ENCODE assay signal across 1 cellular context in genomic region chr6:169701953-169702639, GRCh38.
A peak's percentile ranks its signal among the peaks of the same experiment; 100 is the strongest.
TF ChIP-seq lines count a peak whose summit lies in the region.

C6orf120 (plus strand) TSS chr6:169702126; CDS start chr6:169702460, 334 bp downstream.
WDR27 (minus strand) TSS chr6:169702029; CDS start chr6:169689005, 13,024 bp downstream.

TF ChIP-seq in HepG2, 621 proteins besides CTCF, POLR2A, EP300 and RAD21 (continued from another document and continues in another):
- TF ChIP-seq FOXP4 (CRISPR knock-in tag; IDR thresholded peaks at IDR 0.05): 0 out of 2 replicates have a peak, but pooled peaks have one; percentile 32
- peak; percentile 96 for TF ChIP-seq POGK (CRISPR knock-in tag; conservative IDR thresholded peaks at IDR 0.05)
- peak; percentile 90 for TF ChIP-seq ZNF704 (CRISPR knock-in tag; IDR thresholded peaks at IDR 0.05; ENCODE audit: borderline replicate concordance)
- no peak; the same call in 1 of the 2 replicates for TF ChIP-seq ZHX1 (CRISPR knock-in tag; IDR thresholded peaks at IDR 0.05; ENCODE audit: low read depth)
- TF ChIP-seq SMAD9 (CRISPR knock-in tag; IDR thresholded peaks at IDR 0.05): no peak
- TF ChIP-seq ELF1 (CRISPR knock-in tag; IDR thresholded peaks at IDR 0.05): peak; percentile 90
- TF ChIP-seq ZIK1 (CRISPR knock-in tag; IDR thresholded peaks at IDR 0.05; ENCODE audit: borderline replicate concordance, low read depth): peak; percentile 80; the same call in 1 of the 2 replicates
- TF ChIP-seq ELF3 (CRISPR knock-in tag; IDR thresholded peaks at IDR 0.05): peak; percentile 65; the same call in 1 of the 2 replicates
- no peak; the same call in 1 of the 2 replicates for TF ChIP-seq ZNF746 (CRISPR knock-in tag; IDR thresholded peaks at IDR 0.05)
- peak; percentile 95 for TF ChIP-seq POLR2G (IDR thresholded peaks at IDR 0.05; ENCODE audit: low read depth, low read length)
- TF ChIP-seq ZNF18 (CRISPR knock-in tag; IDR thresholded peaks at IDR 0.05; ENCODE audit: insufficient replicate concordance): peak; percentile 69
- TF ChIP-seq ZNF850 (CRISPR knock-in tag; conservative IDR thresholded peaks at IDR 0.05): no peak
- no peak for TF ChIP-seq SNAPC4 (CRISPR knock-in tag; IDR thresholded peaks at IDR 0.05)
- TF ChIP-seq THRA (CRISPR knock-in tag; IDR thresholded peaks at IDR 0.05; ENCODE audit: borderline replicate concordance): no peak; the same call in 1 of the 2 replicates
- TF ChIP-seq BCL6 (CRISPR knock-in tag; IDR thresholded peaks at IDR 0.05): peak; percentile 15
- peak; percentile 38; the same call in 1 of the 2 replicates for TF ChIP-seq POLR2AphosphoS2 (IDR thresholded peaks at IDR 0.05; ENCODE audit: low read depth, low read length)
- TF ChIP-seq ATF1 (CRISPR knock-in tag; IDR thresholded peaks at IDR 0.05): peak; percentile 80
- TF ChIP-seq ONECUT2 (CRISPR knock-in tag; IDR thresholded peaks at IDR 0.05): 0 out of 2 replicates have a peak, but pooled peaks have one; percentile 14
- TF ChIP-seq TP53 (CRISPR knock-in tag; conservative IDR thresholded peaks at IDR 0.05): 0 out of 2 replicates have a peak, but pooled peaks have one; percentile 25
- peak; percentile 85 for TF ChIP-seq ZBTB20 (CRISPR knock-in tag; IDR thresholded peaks at IDR 0.05; ENCODE audit: borderline replicate concordance, low read depth)
- TF ChIP-seq ZNF609 (CRISPR knock-in tag; IDR thresholded peaks at IDR 0.05; ENCODE audit: borderline replicate concordance): peak; percentile 77
- TF ChIP-seq ZNF580 (CRISPR knock-in tag; IDR thresholded peaks at IDR 0.05; ENCODE audit: borderline replicate concordance, low read depth): peak; percentile 91; the same call in 1 of the 2 replicates
- peak; percentile 3; the same call in 1 of the 2 replicates for TF ChIP-seq RARA (CRISPR knock-in tag; IDR thresholded peaks at IDR 0.05)
- peak; percentile 98 for TF ChIP-seq ZNF501 (CRISPR knock-in tag; IDR thresholded peaks at IDR 0.05)
- peak; percentile 96 for TF ChIP-seq ZNF543 (CRISPR knock-in tag; IDR thresholded peaks at IDR 0.05)
- TF ChIP-seq ZNF354B (CRISPR knock-in tag; IDR thresholded peaks at IDR 0.05): no peak
- TF ChIP-seq SYNCRIP (IDR thresholded peaks at IDR 0.05; ENCODE audit: insufficient read depth, low read depth, low read length): no peak
- peak; percentile 79; the same call in 1 of the 2 replicates for TF ChIP-seq ZNF367 (CRISPR knock-in tag; IDR thresholded peaks at IDR 0.05; ENCODE audit: borderline replicate concordance)
- TF ChIP-seq ZNF180 (CRISPR knock-in tag; IDR thresholded peaks at IDR 0.05; ENCODE audit: borderline replicate concordance, low read depth): peak; percentile 69; the same call in 1 of the 2 replicates
- TF ChIP-seq ZNF841 (CRISPR knock-in tag; IDR thresholded peaks at IDR 0.05; ENCODE audit: borderline replicate concordance): peak; percentile 87
- peak; percentile 99 for TF ChIP-seq RBFOX2 (IDR thresholded peaks at IDR 0.05; ENCODE audit: low read depth, low read length)
- peak; percentile 73 for TF ChIP-seq ZNF510 (CRISPR knock-in tag; IDR thresholded peaks at IDR 0.05; ENCODE audit: low read depth)
- peak; percentile 95 for TF ChIP-seq IRF2 (CRISPR knock-in tag; IDR thresholded peaks at IDR 0.05)
- no peak for TF ChIP-seq IKZF1 (IDR thresholded peaks at IDR 0.05)
- TF ChIP-seq CREB1 (IDR thresholded peaks at IDR 0.05): peak; percentile 88
- peak; percentile 96 for TF ChIP-seq CREB1 (CRISPR knock-in tag; IDR thresholded peaks at IDR 0.05)
- TF ChIP-seq SMC3 (IDR thresholded peaks at IDR 0.05; ENCODE audit: low read length): no peak
